Comparison of ENCODE assay signal across 14 cellular contexts in the genomic region with DNA sequence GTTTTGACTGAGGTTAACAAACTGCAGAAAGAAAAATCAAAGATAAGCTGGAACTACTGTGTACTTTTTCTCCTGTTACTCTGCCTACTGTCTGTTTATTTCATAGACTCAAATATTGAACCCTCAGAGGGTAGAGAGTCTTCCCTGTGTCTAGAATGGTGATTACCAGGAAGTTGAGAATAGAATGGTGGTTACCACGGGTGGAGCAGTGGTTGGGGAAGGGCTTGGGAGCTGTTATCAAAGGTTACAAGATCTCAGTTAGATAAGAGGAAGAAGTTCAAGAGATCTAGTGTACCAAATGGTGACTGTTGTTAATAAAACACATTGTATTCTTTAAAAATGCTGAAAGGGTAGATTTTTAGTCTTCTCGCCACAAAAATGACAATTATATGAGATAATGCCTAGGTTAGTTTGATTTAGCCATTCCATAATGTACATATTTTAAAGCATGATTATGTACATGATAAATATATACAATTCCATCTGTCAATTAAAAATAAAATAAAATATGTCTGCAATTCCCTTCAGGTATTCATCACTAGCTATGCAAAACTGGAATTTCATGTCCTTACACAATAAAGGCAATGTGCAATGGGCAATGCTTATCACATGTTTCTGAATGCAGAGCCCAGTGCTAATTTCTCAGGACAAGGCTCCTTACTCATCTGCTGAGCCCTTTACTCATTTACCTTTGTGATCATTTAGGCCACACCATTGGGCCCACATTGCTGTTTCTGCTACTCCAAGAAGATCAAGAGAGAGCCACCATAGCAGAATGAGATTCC.
DNase-seq lines count a peak whose midpoint lies in the region; ATAC-seq, FAIRE-seq and TF ChIP-seq lines count a peak whose summit lies in the region.
"Had no signal": no experiment of that assay in that cellular context is flagged by ENCODE, and none has a peak within 500 bp of the region (broad histone marks: within the 10 kb centered on the region; RNA-seq: fewer than 3 reads in every experiment).

No MANE protein-coding gene starts in this region.

- no peaks in the 10 kb centered on the region for H3K79me2 ChIP-seq in DND-41 (ENCODE audit: insufficient read depth, low read length)
- peaks cover 8% of the 10 kb centered on the region; the same call in 1 of the 2 replicates for H3K79me2 ChIP-seq in KMS-11 (ENCODE audit: insufficient read depth, low read depth)
- no peaks in the 10 kb centered on the region for H3K79me2 ChIP-seq in GM12878 (ENCODE audit: control insufficient read depth, insufficient read depth, low read length)

- TF ChIP-seq CTCF in DND-41 (IDR thresholded peaks at IDR 0.05; ENCODE audit: borderline replicate concordance, extremely low read depth, low read length, poor library complexity, severe bottlenecking), result no peak
- TF ChIP-seq CTCF in KMS-11 (conservative IDR thresholded peaks at IDR 0.05; ENCODE audit: low read depth, low read length), result no peak
- no peak for TF ChIP-seq CTCF in GM12878 (IDR thresholded peaks at IDR 0.05 in 2 of 3, conservative IDR thresholded peaks at IDR 0.05 in 1 of 3; ENCODE audit: control insufficient read depth in 2 of 3, extremely low read depth in 1 of 3, insufficient read depth in 1 of 3, low read depth in 3 of 3, low read length in 3 of 3)
- TF ChIP-seq CTCF in stomach (IDR thresholded peaks at IDR 0.05), result no peak

- in situ Hi-C loops in GM12878 (cut with MboI), result no loop called here

- ATAC-seq in DND-41 (ENCODE audit: insufficient read depth, low read depth) (peak; percentile 45; the same call in 1 of the 3 replicates), GM12878 (no peak), left colon (peak; percentile 99)

- H3K9ac ChIP-seq in DND-41 (ENCODE audit: low read depth, low read length) (no peak overlapping the region), KMS-11 (peak overlapping the region; percentile 59; the same call in 1 of the 2 replicates), GM12878 (ENCODE audit: control insufficient read depth, insufficient read depth, low read length) (no peak overlapping the region)

- 58% methylated on average over 2 of the region's 2 CpGs for WGBS in GM12878 (ENCODE audit: insufficient coverage, insufficient replicate concordance, low lambda C conversion rate, missing lambda C conversion rate)
- 64 to 81% (median 66%) methylated on average over 2 of the region's 2 CpGs for WGBS in stomach, 5 donors

- H3K4me2 ChIP-seq in DND-41 (ENCODE audit: insufficient read depth, low read length) (no peak overlapping the region), KMS-11 (peak overlapping the region; percentile 95), GM12878 (ENCODE audit: control insufficient read depth, insufficient read depth) (peak overlapping the region; percentile 39; the same call in 1 of the 2 replicates)

- intact Hi-C loops in GM12878 (cut with micrococcal nuclease; ENCODE audit: unreplicated experiment) (no loop called here), left colon (cut with DNase I, micrococcal nuclease) (no loop called here), stomach (cut with DNase I; ENCODE audit: low total_unique reads) (no loop called here)

- RAD21 ChIA-PET in GM12878 (lab: Charles Lee; ENCODE audit: unreplicated experiment), result interaction anchor here (1.0 kb wide), 1 partner anchor 70 kb away, joined by 4 read pairs; no protein-coding TSS in a partner anchor

- no peaks in the 10 kb centered on the region for H3K4me1 ChIP-seq in DND-41 (ENCODE audit: insufficient read depth, low read length)
- peaks cover 95% of the 10 kb centered on the region for H3K4me1 ChIP-seq in KMS-11 (ENCODE audit: low read depth, poor library complexity, severe bottlenecking)
- H3K4me1 ChIP-seq in GM12878 (ENCODE audit: control insufficient read depth, insufficient read depth, low read length), result peaks cover 47% of the 10 kb centered on the region
- no peaks in the 10 kb centered on the region for H3K4me1 ChIP-seq in stomach

- CTCF ChIA-PET in GM12878 (lab: Yijun Ruan, JAX), result interaction anchor here (0.8 kb wide), 1 partner anchor 9 kb away, joined by 3 read pairs; no protein-coding TSS in a partner anchor

- no peak overlapping the region for H3K4me3 ChIP-seq in DND-41 (ENCODE audit: low read depth in 1 of 2, low read length in 2 of 2)
- no peak overlapping the region for H3K4me3 ChIP-seq in KMS-11 (IDR thresholded peaks at IDR 0.05; ENCODE audit: insufficient read depth, low read depth, low read length)
- no peak overlapping the region for H3K4me3 ChIP-seq in GM12878
- H3K4me3 ChIP-seq in stomach, result no peak overlapping the region

- TF ChIP-seq POLR2A in GM12878 (IDR thresholded peaks at IDR 0.05; ENCODE audit: low read depth, low read length), result no peak
- TF ChIP-seq POLR2A in stomach (IDR thresholded peaks at IDR 0.05), result no peak

- no peak for FAIRE-seq in GM12878 (lab: Jason Lieb, UNC)
- FAIRE-seq: G401.6, H54 had no signal

- H4K20me1 ChIP-seq in DND-41 (ENCODE audit: insufficient read depth, low read length), result no peaks in the 10 kb centered on the region
- no peaks in the 10 kb centered on the region for H4K20me1 ChIP-seq in KMS-11 (ENCODE audit: insufficient read depth)
- H4K20me1 ChIP-seq in GM12878 (ENCODE audit: control insufficient read depth, insufficient read depth), result no peaks in the 10 kb centered on the region

- SMC1A ChIA-PET in GM12878 (lab: Charles Lee; ENCODE audit: uncharacterized antibody, unreplicated experiment), result no interaction called here

- no peaks in the 10 kb centered on the region for H3K9me3 ChIP-seq in DND-41 (ENCODE audit: insufficient read depth, low read length, severe bottlenecking)
- H3K9me3 ChIP-seq in GM12878 (replicated peaks; ENCODE audit: control insufficient read depth, insufficient read depth, low read length), result peaks cover 14% of the 10 kb centered on the region; the same call in 2 of the 3 replicates
- H3K9me3 ChIP-seq in stomach, result no peaks in the 10 kb centered on the region

- H3K27me3 ChIP-seq in DND-41 (ENCODE audit: insufficient read depth, low read length, poor library complexity) (peaks cover 4% of the 10 kb centered on the region), KMS-11 (ENCODE audit: insufficient read depth, low read depth) (no peaks in the 10 kb centered on the region), GM12878 (replicated peaks in 1 of 2; ENCODE audit: control insufficient read depth in 2 of 2, insufficient read depth in 2 of 2, low read length in 1 of 2) (no peaks in the 10 kb centered on the region), stomach (no peaks in the 10 kb centered on the region)

- no peak overlapping the region for H3K27ac ChIP-seq in DND-41 (ENCODE audit: low read length)
- peak overlapping the region; percentile 93 for H3K27ac ChIP-seq in KMS-11
- H3K27ac ChIP-seq in GM12878 (ENCODE audit: control insufficient read depth, insufficient read depth), result peak overlapping the region; percentile 35
- H3K27ac ChIP-seq in stomach, result no peak overlapping the region

- TF ChIP-seq EP300 in GM12878 (IDR thresholded peaks at IDR 0.05; ENCODE audit: borderline replicate concordance in 1 of 2, control insufficient read depth in 1 of 2, low read depth in 2 of 2, low read length in 2 of 2) (no peak), stomach (IDR thresholded peaks at IDR 0.05) (no peak)

- no peak for TF ChIP-seq RAD21 in GM12878 (IDR thresholded peaks at IDR 0.05; ENCODE audit: insufficient read depth, low read depth, low read length)

- POLR2A ChIA-PET in GM12878 (lab: Charles Lee), result interaction anchor here (0.7 kb wide), 1 partner anchor 51 kb away, joined by 3 read pairs; no protein-coding TSS in a partner anchor

- DNase-seq in DND-41 (no peak), GM12878 (ENCODE audit: low read depth, low spot score) (no peak), left colon (no peak), stomach (no peak)
- no peak for DNase-seq in central memory CD4-positive, alpha-beta T cell
- DNase-seq in stimulated activated naive CD4-positive, alpha-beta T cell (lab: John Stamatoyannopoulos, UW), result no peak
- no peak for DNase-seq in activated CD8-positive, alpha-beta memory T cell treated with anti-CD3 and anti-CD28 coated beads, Interleukin-2, amount 50 U/mL, for 4 hours
- DNase-seq: C1 segment of cervical spinal cord; CD4-positive, alpha-beta T cell; DMS79; EL had no signal

- H3K36me3 ChIP-seq in DND-41 (ENCODE audit: insufficient read depth, low read length) (no peaks in the 10 kb centered on the region), KMS-11 (ENCODE audit: insufficient read depth) (no peaks in the 10 kb centered on the region), GM12878 (ENCODE audit: control insufficient read depth in 2 of 2, insufficient read depth in 2 of 2, low read length in 1 of 2) (no peaks in the 10 kb centered on the region), stomach (no peaks in the 10 kb centered on the region)

- BruUV-seq in GM12878 (replicated peaks; lab: Mats Ljungman, UMichigan), result no TSS peak

- H2AFZ ChIP-seq in DND-41 (ENCODE audit: low read depth, low read length), result no peak overlapping the region
- no peak overlapping the region for H2AFZ ChIP-seq in KMS-11 (ENCODE audit: low read depth)
- peak overlapping the region; percentile 9; the same call in 1 of the 2 replicates for H2AFZ ChIP-seq in GM12878 (ENCODE audit: control insufficient read depth, low read depth, low read length)

TF ChIP-seq in GM12878, 131 proteins besides CTCF, POLR2A, EP300 and RAD21 (continues in another document):
- TF ChIP-seq YBX1 (IDR thresholded peaks at IDR 0.05) (no peak), NKRF (conservative IDR thresholded peaks at IDR 0.05) (no peak), SUPT20H (IDR thresholded peaks at IDR 0.05; ENCODE audit: borderline replicate concordance, control insufficient read depth, low read depth, low read length) (no peak), FOXM1 (IDR thresholded peaks at IDR 0.05; ENCODE audit: low read depth, low read length) (no peak)

Comparison
In these comparisons a context has a peak if more than half of its experiments do, and no peak if none do; other contexts are left out.
1. H3K27ac ChIP-seq: peak in KMS-11 (single experiment) and GM12878 (single experiment); none in DND-41 (single experiment) and stomach (0 of 5).